In genomic region chr16:89344314-89344828, GRCh38 we compare ENCODE assay signal across 10 cellular contexts.
A peak's percentile ranks its signal among the peaks of the same experiment; 100 is the strongest.
DNase-seq lines count a peak whose midpoint lies in the region; ATAC-seq and TF ChIP-seq lines count a peak whose summit lies in the region.
"Had no signal": no experiment of that assay in that cellular context is flagged by ENCODE, and none has a peak within 500 bp of the region (broad histone marks: within the 10 kb centered on the region; RNA-seq: fewer than 3 reads in every experiment).

No MANE protein-coding gene starts in this region.

- TF ChIP-seq CTCF in left ventricle myocardium inferior (IDR thresholded peaks at IDR 0.05; ENCODE audit: borderline replicate concordance) (no peak), lower lobe of right lung (IDR thresholded peaks at IDR 0.05) (no peak), upper lobe of right lung (IDR thresholded peaks at IDR 0.05) (no peak)

- H3K36me3 ChIP-seq in left ventricle myocardium inferior (no peaks in the 10 kb centered on the region), lower lobe of right lung (no peaks in the 10 kb centered on the region), upper lobe of right lung (no peaks in the 10 kb centered on the region)

- H3K4me3 ChIP-seq in left ventricle myocardium inferior (no peak overlapping the region), lower lobe of right lung (no peak overlapping the region), upper lobe of right lung (no peak overlapping the region)

- H3K27me3 ChIP-seq in left ventricle myocardium inferior (ENCODE audit: low read depth), result no peaks in the 10 kb centered on the region
- no peaks in the 10 kb centered on the region for H3K27me3 ChIP-seq in lower lobe of right lung (ENCODE audit: low read depth)
- no peaks in the 10 kb centered on the region for H3K27me3 ChIP-seq in upper lobe of right lung

- DNase-seq in Right ventricle myocardium inferior (ENCODE audit: missing footprints) (no peak), left ventricle myocardium inferior (no peak), cerebellar cortex (ENCODE audit: low spot score) (peak; percentile 59), lower lobe of right lung (peak; percentile 35), upper lobe of right lung (peak; percentile 51), SW480 (ENCODE audit: low spot score) (no peak), kidney glomerular epithelial cell (lab: John Stamatoyannopoulos, UW) (no peak)
- DNase-seq in effector CD8-positive, alpha-beta T cell (lab: John Stamatoyannopoulos, UW), result no peak
- DNase-seq: activated CD8-positive, alpha-beta memory T cell treated with anti-CD3 and anti-CD28 coated beads, Interleukin-2, amount 10 ng/mL, durations not matched to agents 7 days and 5 days; midbrain had no signal

- H3K27ac ChIP-seq in left ventricle myocardium inferior (replicated peaks) (no peak overlapping the region), lower lobe of right lung (no peak overlapping the region), upper lobe of right lung (no peak overlapping the region)

- H3K4me1 ChIP-seq in left ventricle myocardium inferior (peaks cover 55% of the 10 kb centered on the region), lower lobe of right lung (peaks cover 41% of the 10 kb centered on the region), upper lobe of right lung (peaks cover 33% of the 10 kb centered on the region)

- intact Hi-C loops in Right ventricle myocardium inferior (cut with DNase I) (no loop called here), left ventricle myocardium inferior (cut with micrococcal nuclease) (no loop called here), lower lobe of right lung (cut with DNase I) (no loop called here), upper lobe of right lung (cut with DNase I) (no loop called here)

- ATAC-seq in Right ventricle myocardium inferior (peak; percentile 64), lower lobe of right lung (no peak), upper lobe of right lung (no peak)
- ATAC-seq: activated CD8-positive, alpha-beta memory T cell treated with anti-CD3 and anti-CD28 coated beads, Interleukin-2, amount 10 ng/mL, durations not matched to agents 7 days and 5 days had no signal

- no peaks in the 10 kb centered on the region for H3K9me3 ChIP-seq in left ventricle myocardium inferior (replicated peaks)
- no peaks in the 10 kb centered on the region for H3K9me3 ChIP-seq in lower lobe of right lung
- H3K9me3 ChIP-seq in upper lobe of right lung, result no peaks in the 10 kb centered on the region

Comparison
In these comparisons a context has a peak if more than half of its experiments do, and no peak if none do; other contexts are left out.
1. DNase-seq: peak in cerebellar cortex (single experiment), lower lobe of right lung (single experiment) and upper lobe of right lung (single experiment); none in Right ventricle myocardium inferior (single experiment), left ventricle myocardium inferior (single experiment), effector CD8-positive, alpha-beta T cell (single experiment), SW480 (single experiment) and kidney glomerular epithelial cell (single experiment).